In the genomic region with DNA sequence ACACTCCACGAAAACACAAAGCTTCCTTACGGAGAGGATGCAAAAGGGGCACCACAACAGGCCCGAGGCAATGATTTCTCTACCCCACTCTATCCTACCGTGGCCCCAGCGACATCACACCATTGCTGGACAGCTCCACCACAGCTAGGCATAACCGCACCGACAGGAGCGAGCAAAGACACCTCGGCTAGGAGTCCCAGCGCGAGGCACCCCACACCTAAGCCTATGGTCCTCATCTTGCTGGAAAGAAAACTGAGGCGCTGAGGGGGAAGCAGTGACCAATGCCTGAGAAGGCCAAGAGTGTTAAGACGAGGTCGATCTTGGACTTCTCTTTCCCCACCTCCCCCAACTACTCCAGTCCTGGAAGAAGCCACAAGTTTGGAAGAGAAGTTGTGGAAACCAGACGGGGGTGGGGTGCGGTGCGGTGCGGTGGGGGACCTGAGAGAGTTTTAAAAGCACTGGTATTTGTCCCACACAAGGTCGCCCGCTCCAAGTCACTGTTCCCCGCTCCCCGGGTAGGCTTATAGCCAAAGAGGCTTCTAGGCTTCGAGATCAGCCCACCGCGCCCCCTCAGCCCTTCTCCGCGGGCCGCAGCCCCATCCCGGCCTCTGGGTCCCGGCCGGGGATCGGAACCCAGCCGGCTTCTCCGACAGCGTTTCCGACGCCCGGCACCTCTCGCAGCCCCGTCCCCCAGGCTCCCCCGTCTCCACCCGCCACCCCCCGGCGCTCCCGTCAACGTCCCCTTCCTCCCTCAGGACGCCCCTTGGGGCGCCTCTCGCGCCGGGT, we compare ENCODE assay signal across 7 cellular contexts. TPM values are rescaled to one million over a fixed set of nuclear protein-coding genes. Genes with fewer than 3 reads are reported as not detected.
A peak's percentile ranks its signal among the peaks of the same experiment; 100 is the strongest.
DNase-seq lines count a peak whose midpoint lies in the region; ATAC-seq, FAIRE-seq and TF ChIP-seq lines count a peak whose summit lies in the region.

No MANE protein-coding gene starts in this region.

- 7% methylated on average over 51 of the region's 51 CpGs for WGBS in right cardiac atrium

- H3K27me3 ChIP-seq in right cardiac atrium (ENCODE audit: control insufficient read depth, insufficient read depth) (no peaks in the 10 kb centered on the region), gastrocnemius medialis (no peaks in the 10 kb centered on the region)

- FAIRE-seq in GM12891 (lab: Jason Lieb, UNC) = peak; percentile 59

- H3K9me3 Mint-ChIP-seq in activated T-cell treated with anti-CD3 and anti-CD28 coated beads, Interleukin-2, amount 50 U/mL, for 4 hours = no peaks in the 10 kb centered on the region

- H3K9me3 ChIP-seq in right cardiac atrium (ENCODE audit: control insufficient read depth, low read length) = no peaks in the 10 kb centered on the region
- no peaks in the 10 kb centered on the region for H3K9me3 ChIP-seq in gastrocnemius medialis

- TF ChIP-seq POLR2A in GM12891 (IDR thresholded peaks at IDR 0.05; ENCODE audit: low read depth, low read length) (no peak), gastrocnemius medialis (IDR thresholded peaks at IDR 0.05) (no peak)

- H3K4me1 Mint-ChIP-seq in activated T-cell treated with anti-CD3 and anti-CD28 coated beads, Interleukin-2, amount 50 U/mL, for 4 hours (ENCODE audit: low read depth) = peaks cover 48% of the 10 kb centered on the region

- intact Hi-C loops in right cardiac atrium (cut with DNase I) = no loop called here
- intact Hi-C loops in gastrocnemius medialis (cut with DNase I; ENCODE audit: low total_unique reads) = loop anchor here (2.0 to 10.0 kb wide), 5 partner anchors 74 to 1474 kb away; a partner anchor contains a TSS

- H3K27ac ChIP-seq in right cardiac atrium (ENCODE audit: low read length) = peak overlapping the region; percentile 65
- peak overlapping the region; percentile 84 to 91 (median 90) for H3K27ac ChIP-seq in gastrocnemius medialis

- peak; percentile 25 to 28 for ATAC-seq in activated T-cell treated with anti-CD3 and anti-CD28 coated beads, Interleukin-2, amount 50 U/mL, for 4 hours
- ATAC-seq in right cardiac atrium (peak in 1 of 2 donors; percentile 1), gastrocnemius medialis (no peak)

- H3K4me3 ChIP-seq in right cardiac atrium (ENCODE audit: low read length) = peak overlapping the region; percentile 89
- peak overlapping the region; percentile 75 to 99 (median 92) for H3K4me3 ChIP-seq in gastrocnemius medialis

- no peaks in the 10 kb centered on the region for H3K27me3 Mint-ChIP-seq in activated T-cell treated with anti-CD3 and anti-CD28 coated beads, Interleukin-2, amount 50 U/mL, for 4 hours (ENCODE audit: low read depth)

- no peak for DNase-seq in GM12891 (ENCODE audit: insufficient read length, low spot score)
- peak; percentile 34 for DNase-seq in HPDE6-E6E7 (ENCODE audit: extremely low spot score)
- no peak for DNase-seq in activated T-cell treated with anti-CD3 and anti-CD28 coated beads, Interleukin-2, amount 50 U/mL, for 4 hours
- peak in 2 of 3 donors; percentile 22 to 56 for DNase-seq in right cardiac atrium
- no peak for DNase-seq in gastrocnemius medialis
- DNase-seq in NCI-H1436 treated with DMSO at 0.1 percent for 48 hours (lab: John Stamatoyannopoulos, UW) = no peak
- DNase-seq in NCI-H526 treated with DMSO at 0.1 percent for 48 hours (lab: John Stamatoyannopoulos, UW) = no peak

- H3K36me3 ChIP-seq in gastrocnemius medialis = no peaks in the 10 kb centered on the region

- in situ Hi-C loops in gastrocnemius medialis (cut with MboI; ENCODE audit: low sequenced_read_pairs in 4 of 4) = loop anchor here in 1 of 4 donors (10.0 kb wide), 1 partner anchor 316 kb away; a partner anchor contains a TSS

- H3K36me3 Mint-ChIP-seq in activated T-cell treated with anti-CD3 and anti-CD28 coated beads, Interleukin-2, amount 50 U/mL, for 4 hours (ENCODE audit: insufficient read depth) = peaks cover 3% of the 10 kb centered on the region

- H3K4me1 ChIP-seq in right cardiac atrium (ENCODE audit: control insufficient read depth, insufficient read depth, low read length) (peaks cover 5% of the 10 kb centered on the region), gastrocnemius medialis (peaks cover 27 to 36% of the 10 kb centered on the region in 2 donors)

- no peak for TF ChIP-seq CTCF in gastrocnemius medialis (IDR thresholded peaks at IDR 0.05 in 4 of 5, conservative IDR thresholded peaks at IDR 0.05 in 1 of 5)

- peak overlapping the region; percentile 88 for H3K4me3 Mint-ChIP-seq in activated T-cell treated with anti-CD3 and anti-CD28 coated beads, Interleukin-2, amount 50 U/mL, for 4 hours

TF ChIP-seq in GM12891, 5 proteins besides CTCF, POLR2A, EP300 and RAD21:
- TF ChIP-seq SPI1 (IDR thresholded peaks at IDR 0.05; ENCODE audit: low read depth, low read length) (no peak), POU2F2 (IDR thresholded peaks at IDR 0.05; ENCODE audit: low read depth, low read length) (no peak), TAF1 (IDR thresholded peaks at IDR 0.05; ENCODE audit: low read depth, low read length) (no peak), POLR2AphosphoS5 (IDR thresholded peaks at IDR 0.05; ENCODE audit: low read depth, low read length) (no peak), PAX5 (IDR thresholded peaks at IDR 0.05; ENCODE audit: insufficient read depth, low read length, severe bottlenecking) (no peak)

RNA-seq across cellular contexts. Expression of a gene that starts 0.8 kb away (rescaled TPM):
- 27.9 TPM for polyA plus RNA-seq in GM12891 (2012; ENCODE audit: low read depth, missing spikeins)
- total RNA-seq in activated T-cell treated with anti-CD3 and anti-CD28 coated beads, Interleukin-2, amount 50 U/mL, for 4 hours = 10 to 100 TPM; 22.0 to 25.9 (median 23.8) TPM
- 10 to 100 TPM; 13.3 to 17.9 (median 16.4) TPM for total RNA-seq in right cardiac atrium
- polyA plus RNA-seq in right cardiac atrium = 24.3 TPM
- 10 to 100 TPM; 11.7 to 22.6 (median 17.6) TPM for total RNA-seq in gastrocnemius medialis

RNA-seq across cellular contexts. Expression of a gene that starts 5.9 kb away (rescaled TPM):
- 26.6 TPM for polyA plus RNA-seq in GM12891 (2012; ENCODE audit: low read depth, missing spikeins)
- total RNA-seq in activated T-cell treated with anti-CD3 and anti-CD28 coated beads, Interleukin-2, amount 50 U/mL, for 4 hours = 10 to 100 TPM; 54.8 to 57.7 (median 55.5) TPM
- 10 to 100 TPM; 16.2 to 21.7 (median 19.3) TPM for total RNA-seq in right cardiac atrium
- 17.7 TPM for polyA plus RNA-seq in right cardiac atrium
- 10 to 100 TPM; 14.8 to 24.1 (median 19.4) TPM for total RNA-seq in gastrocnemius medialis

Comparison
In these comparisons a context has a peak if more than half of its experiments do, and no peak if none do; other contexts are left out.
1. DNase-seq: peak in HPDE6-E6E7 (single experiment) and right cardiac atrium (2 of 3); none in GM12891 (single experiment), activated T-cell treated with anti-CD3 and anti-CD28 coated beads, Interleukin-2, amount 50 U/mL, for 4 hours (single experiment), gastrocnemius medialis (0 of 2), NCI-H1436 treated with DMSO at 0.1 percent for 48 hours (single experiment) and NCI-H526 treated with DMSO at 0.1 percent for 48 hours (single experiment).
2. ATAC-seq: peak in activated T-cell treated with anti-CD3 and anti-CD28 coated beads, Interleukin-2, amount 50 U/mL, for 4 hours (2 of 2); none in gastrocnemius medialis (0 of 2).